Comparison of ENCODE assay signal across 13 cellular contexts in the genomic region with DNA sequence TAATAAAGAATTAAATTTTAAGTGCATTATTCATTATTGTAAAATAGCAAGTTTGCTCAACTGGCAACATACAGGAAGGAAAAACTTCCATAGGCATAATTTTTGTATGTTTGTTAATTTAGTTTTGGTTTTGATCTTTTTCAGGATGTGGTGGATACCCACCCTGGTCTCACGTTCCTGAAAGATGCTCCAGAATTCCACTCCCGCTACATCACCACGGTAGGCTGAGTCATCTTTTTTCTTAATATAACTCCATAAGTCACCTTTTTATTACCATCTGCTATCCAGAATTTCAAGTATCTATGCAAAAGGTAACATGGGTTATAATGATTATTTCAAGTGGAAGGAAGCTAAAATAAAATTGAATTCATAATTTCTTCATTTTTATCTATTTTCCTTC.
A peak's percentile ranks its signal among the peaks of the same experiment; 100 is the strongest.
DNase-seq lines count a peak whose midpoint lies in the region; TF ChIP-seq lines count a peak whose summit lies in the region.
"Had no signal": no experiment of that assay in that cellular context is flagged by ENCODE, and none has a peak within 500 bp of the region (broad histone marks: within the 10 kb centered on the region; RNA-seq: fewer than 3 reads in every experiment).

No MANE protein-coding gene starts in this region.

- in situ Hi-C loops in brain microvascular endothelial cell (cut with HindIII; ENCODE audit: low pct_ligation_motif_present, low sequenced_read_pairs) = no loop called here

- no peaks in the 10 kb centered on the region for H3K27me3 ChIP-seq in brain microvascular endothelial cell (replicated peaks)
- H3K27me3 ChIP-seq: thyroid gland had no signal

- no peaks in the 10 kb centered on the region for H3K27me3 Mint-ChIP-seq in glutamatergic neuron (ENCODE audit: unreplicated experiment)
- peaks cover 17% of the 10 kb centered on the region for H3K27me3 Mint-ChIP-seq in activated CD4-positive, alpha-beta T cell treated with anti-CD3 and anti-CD28 coated beads, Interleukin-2, amount 10 ng/mL, durations not matched to agents 24 days and 14 days
- H3K27me3 Mint-ChIP-seq: naive thymus-derived CD8-positive, alpha-beta T cell had no signal

- no peak overlapping the region for H3K4me3 ChIP-seq in brain microvascular endothelial cell (ENCODE audit: low read depth, low read length)
- H3K4me3 ChIP-seq: SK-N-MC, thyroid gland had no signal

- H3K9me3 Mint-ChIP-seq in glutamatergic neuron (ENCODE audit: unreplicated experiment) = no peaks in the 10 kb centered on the region
- H3K9me3 Mint-ChIP-seq in activated CD4-positive, alpha-beta T cell treated with anti-CD3 and anti-CD28 coated beads, Interleukin-2, amount 10 ng/mL, durations not matched to agents 24 days and 14 days = no peaks in the 10 kb centered on the region
- H3K9me3 Mint-ChIP-seq: naive thymus-derived CD8-positive, alpha-beta T cell had no signal

- no peak overlapping the region for H3K27ac ChIP-seq in brain microvascular endothelial cell
- H3K27ac ChIP-seq: SK-N-MC, thyroid gland had no signal

- no peaks in the 10 kb centered on the region for H3K36me3 ChIP-seq in brain microvascular endothelial cell (replicated peaks)
- H3K36me3 ChIP-seq: thyroid gland had no signal

- H3K27ac Mint-ChIP-seq in glutamatergic neuron (ENCODE audit: unreplicated experiment) = no peak overlapping the region
- H3K27ac Mint-ChIP-seq in activated CD4-positive, alpha-beta T cell treated with anti-CD3 and anti-CD28 coated beads, Interleukin-2, amount 10 ng/mL, durations not matched to agents 24 days and 14 days = no peak overlapping the region
- H3K27ac Mint-ChIP-seq: B cell; naive thymus-derived CD8-positive, alpha-beta T cell had no signal

- intact Hi-C loops in activated CD4-positive, alpha-beta T cell treated with anti-CD3 and anti-CD28 coated beads, Interleukin-2, amount 10 ng/mL, durations not matched to agents 24 days and 14 days (cut with micrococcal nuclease) = loop anchor here (10.0 kb wide), 2 partner anchors 1874 to 1904 kb away; no protein-coding TSS in a partner anchor

- H3K4me1 Mint-ChIP-seq in glutamatergic neuron (ENCODE audit: low read depth, unreplicated experiment) = no peaks in the 10 kb centered on the region
- H3K4me1 Mint-ChIP-seq in activated CD4-positive, alpha-beta T cell treated with anti-CD3 and anti-CD28 coated beads, Interleukin-2, amount 10 ng/mL, durations not matched to agents 24 days and 14 days = peaks cover under 1% of the 10 kb centered on the region
- H3K4me1 Mint-ChIP-seq: B cell had no signal

- no peak overlapping the region for H3K4me3 Mint-ChIP-seq in glutamatergic neuron (ENCODE audit: unreplicated experiment)
- H3K4me3 Mint-ChIP-seq in activated CD4-positive, alpha-beta T cell treated with anti-CD3 and anti-CD28 coated beads, Interleukin-2, amount 10 ng/mL, durations not matched to agents 24 days and 14 days = no peak overlapping the region
- H3K4me3 Mint-ChIP-seq: B cell; naive thymus-derived CD8-positive, alpha-beta T cell had no signal

- DNase-seq in A172 (ENCODE audit: low spot score) = peak; percentile 85
- peak; percentile 96 for DNase-seq in HT1080 (ENCODE audit: low read depth)
- peak; percentile 65 for DNase-seq in brain microvascular endothelial cell
- DNase-seq in kidney glomerular epithelial cell (lab: John Stamatoyannopoulos, UW) = peak; percentile 67
- no peak for DNase-seq in NCI-H526 (lab: John Stamatoyannopoulos, UW)
- DNase-seq in glutamatergic neuron = no peak
- no peak for DNase-seq in stimulated activated CD4-positive, alpha-beta T cell treated with anti-CD3 and anti-CD28 coated beads, Interleukin-2, amount 100 ng/mL, for 24 hours
- DNase-seq in activated CD4-positive, alpha-beta T cell treated with anti-CD3 and anti-CD28 coated beads, Interleukin-2, amount 10 ng/mL, durations not matched to agents 24 days and 14 days = no peak
- DNase-seq: hippocampal formation; naive thymus-derived CD8-positive, alpha-beta T cell; thyroid gland had no signal

- TF ChIP-seq CTCF in brain microvascular endothelial cell (IDR thresholded peaks at IDR 0.05; ENCODE audit: low read depth, low read length, missing control alignments) (no peak), glutamatergic neuron (IDR thresholded peaks at IDR 0.05; ENCODE audit: partially characterized antibody, unreplicated experiment) (no peak)

- H3K36me3 Mint-ChIP-seq in glutamatergic neuron (ENCODE audit: unreplicated experiment) = no peaks in the 10 kb centered on the region
- no peaks in the 10 kb centered on the region for H3K36me3 Mint-ChIP-seq in activated CD4-positive, alpha-beta T cell treated with anti-CD3 and anti-CD28 coated beads, Interleukin-2, amount 10 ng/mL, durations not matched to agents 24 days and 14 days (ENCODE audit: low read depth)
- H3K36me3 Mint-ChIP-seq: naive thymus-derived CD8-positive, alpha-beta T cell had no signal

Comparison
In these comparisons a context has a peak if more than half of its experiments do, and no peak if none do; other contexts are left out.
1. DNase-seq: peak in A172 (single experiment), HT1080 (single experiment), brain microvascular endothelial cell (single experiment) and kidney glomerular epithelial cell (single experiment); none in NCI-H526 (0 of 2), glutamatergic neuron (single experiment), stimulated activated CD4-positive, alpha-beta T cell treated with anti-CD3 and anti-CD28 coated beads, Interleukin-2, amount 100 ng/mL, for 24 hours (0 of 2) and activated CD4-positive, alpha-beta T cell treated with anti-CD3 and anti-CD28 coated beads, Interleukin-2, amount 10 ng/mL, durations not matched to agents 24 days and 14 days (single experiment).